1 cellular context compared by ENCODE assay signal in genomic region chr13:112995395-112996091, GRCh38.
TF ChIP-seq lines count a peak whose summit lies in the region.

No MANE protein-coding gene starts in this region.

TF ChIP-seq in HCT116, 20 proteins besides CTCF, POLR2A, EP300 and RAD21 (continued from another document):
- TF ChIP-seq ATF3 (IDR thresholded peaks at IDR 0.05) (no peak), SIN3A (IDR thresholded peaks at IDR 0.05; ENCODE audit: low read depth) (no peak), SP1 (IDR thresholded peaks at IDR 0.05; ENCODE audit: low read depth) (no peak), FOSL1 (IDR thresholded peaks at IDR 0.05; ENCODE audit: low read depth) (no peak), MAX (IDR thresholded peaks at IDR 0.05) (no peak), TCF7L2 (IDR thresholded peaks at IDR 0.05; ENCODE audit: borderline replicate concordance, extremely low read depth, insufficient read depth, insufficient read length) (no peak), CBX3 (IDR thresholded peaks at IDR 0.05; ENCODE audit: low read depth) (no peak), CEBPB (IDR thresholded peaks at IDR 0.05; ENCODE audit: low read depth) (no peak), EGR1 (IDR thresholded peaks at IDR 0.05; ENCODE audit: low read depth) (no peak), EZH2phosphoT487 (IDR thresholded peaks at IDR 0.05; ENCODE audit: borderline replicate concordance) (no peak), SRF (IDR thresholded peaks at IDR 0.05; ENCODE audit: low read depth) (no peak), ZNF274 (IDR thresholded peaks at IDR 0.05; ENCODE audit: low read depth, low read length) (no peak), EZH2 (IDR thresholded peaks at IDR 0.05) (no peak)
